In the genomic region with DNA sequence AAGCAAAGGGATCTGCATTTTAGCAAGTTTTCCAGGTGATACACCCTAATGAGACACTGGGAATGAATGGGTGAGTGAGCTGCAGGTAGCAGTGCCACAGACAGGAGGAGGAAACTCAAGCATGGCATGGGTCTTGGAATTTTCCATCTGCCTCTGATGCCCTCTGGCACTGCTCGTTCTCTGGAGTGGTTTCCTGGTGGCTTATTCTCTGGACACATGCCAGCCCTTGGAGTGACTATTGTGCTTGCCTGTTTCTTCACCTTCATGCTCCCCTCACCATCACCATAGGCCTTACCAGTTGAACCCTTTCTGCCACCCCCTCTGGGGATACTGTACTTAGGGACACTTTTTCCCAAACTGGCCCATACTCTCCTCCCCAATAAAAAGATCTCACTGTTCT, we compare ENCODE assay signal across 2 cellular contexts.
TF ChIP-seq lines count a peak whose summit lies in the region.

No MANE protein-coding gene starts in this region.

TF ChIP-seq in SK-N-SH, 30 proteins besides CTCF, POLR2A, EP300 and RAD21 (continued from another document):
- TF ChIP-seq, protein P1, sequence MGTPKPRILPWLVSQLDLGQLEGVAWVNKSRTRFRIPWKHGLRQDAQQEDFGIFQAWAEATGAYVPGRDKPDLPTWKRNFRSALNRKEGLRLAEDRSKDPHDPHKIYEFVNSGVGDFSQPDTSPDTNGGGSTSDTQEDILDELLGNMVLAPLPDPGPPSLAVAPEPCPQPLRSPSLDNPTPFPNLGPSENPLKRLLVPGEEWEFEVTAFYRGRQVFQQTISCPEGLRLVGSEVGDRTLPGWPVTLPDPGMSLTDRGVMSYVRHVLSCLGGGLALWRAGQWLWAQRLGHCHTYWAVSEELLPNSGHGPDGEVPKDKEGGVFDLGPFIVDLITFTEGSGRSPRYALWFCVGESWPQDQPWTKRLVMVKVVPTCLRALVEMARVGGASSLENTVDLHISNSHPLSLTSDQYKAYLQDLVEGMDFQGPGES (IDR thresholded peaks at IDR 0.05; ENCODE audit: low read depth, low read length): no peak
- TF ChIP-seq CHD2 (IDR thresholded peaks at IDR 0.05; ENCODE audit: low read length, partially characterized antibody) (no peak), NFIC (IDR thresholded peaks at IDR 0.05; ENCODE audit: borderline replicate concordance) (no peak), YY1 (IDR thresholded peaks at IDR 0.05; ENCODE audit: low read depth) (no peak), MEF2A (IDR thresholded peaks at IDR 0.05; ENCODE audit: borderline replicate concordance, low read depth) (no peak), FOSL2 (IDR thresholded peaks at IDR 0.05; ENCODE audit: borderline replicate concordance, low read depth) (no peak), RFX5 (IDR thresholded peaks at IDR 0.05; ENCODE audit: low read length) (no peak), TEAD4 (IDR thresholded peaks at IDR 0.05; ENCODE audit: borderline replicate concordance, insufficient read depth) (no peak), SMC3 (IDR thresholded peaks at IDR 0.05; ENCODE audit: low read depth, low read length) (no peak), RCOR1 (IDR thresholded peaks at IDR 0.05; ENCODE audit: low read length) (no peak)
- TF ChIP-seq, protein P2, sequence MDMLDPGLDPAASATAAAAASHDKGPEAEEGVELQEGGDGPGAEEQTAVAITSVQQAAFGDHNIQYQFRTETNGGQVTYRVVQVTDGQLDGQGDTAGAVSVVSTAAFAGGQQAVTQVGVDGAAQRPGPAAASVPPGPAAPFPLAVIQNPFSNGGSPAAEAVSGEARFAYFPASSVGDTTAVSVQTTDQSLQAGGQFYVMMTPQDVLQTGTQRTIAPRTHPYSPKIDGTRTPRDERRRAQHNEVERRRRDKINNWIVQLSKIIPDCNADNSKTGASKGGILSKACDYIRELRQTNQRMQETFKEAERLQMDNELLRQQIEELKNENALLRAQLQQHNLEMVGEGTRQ (IDR thresholded peaks at IDR 0.05; ENCODE audit: borderline replicate concordance, low read depth, low read length): no peak
- TF ChIP-seq, protein P3, sequence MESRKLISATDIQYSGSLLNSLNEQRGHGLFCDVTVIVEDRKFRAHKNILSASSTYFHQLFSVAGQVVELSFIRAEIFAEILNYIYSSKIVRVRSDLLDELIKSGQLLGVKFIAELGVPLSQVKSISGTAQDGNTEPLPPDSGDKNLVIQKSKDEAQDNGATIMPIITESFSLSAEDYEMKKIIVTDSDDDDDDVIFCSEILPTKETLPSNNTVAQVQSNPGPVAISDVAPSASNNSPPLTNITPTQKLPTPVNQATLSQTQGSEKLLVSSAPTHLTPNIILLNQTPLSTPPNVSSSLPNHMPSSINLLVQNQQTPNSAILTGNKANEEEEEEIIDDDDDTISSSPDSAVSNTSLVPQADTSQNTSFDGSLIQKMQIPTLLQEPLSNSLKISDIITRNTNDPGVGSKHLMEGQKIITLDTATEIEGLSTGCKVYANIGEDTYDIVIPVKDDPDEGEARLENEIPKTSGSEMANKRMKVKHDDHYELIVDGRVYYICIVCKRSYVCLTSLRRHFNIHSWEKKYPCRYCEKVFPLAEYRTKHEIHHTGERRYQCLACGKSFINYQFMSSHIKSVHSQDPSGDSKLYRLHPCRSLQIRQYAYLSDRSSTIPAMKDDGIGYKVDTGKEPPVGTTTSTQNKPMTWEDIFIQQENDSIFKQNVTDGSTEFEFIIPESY (IDR thresholded peaks at IDR 0.05; ENCODE audit: borderline replicate concordance, low read depth): no peak
TF ChIP-seq in SK-N-SH: peak in this region for 0.

TF ChIP-seq in SK-N-SH treated with all-trans-retinoic acid at 6 μM for 48 hours, 23 proteins besides CTCF, POLR2A, EP300 and RAD21 (continued from another document):
- TF ChIP-seq, protein P4, sequence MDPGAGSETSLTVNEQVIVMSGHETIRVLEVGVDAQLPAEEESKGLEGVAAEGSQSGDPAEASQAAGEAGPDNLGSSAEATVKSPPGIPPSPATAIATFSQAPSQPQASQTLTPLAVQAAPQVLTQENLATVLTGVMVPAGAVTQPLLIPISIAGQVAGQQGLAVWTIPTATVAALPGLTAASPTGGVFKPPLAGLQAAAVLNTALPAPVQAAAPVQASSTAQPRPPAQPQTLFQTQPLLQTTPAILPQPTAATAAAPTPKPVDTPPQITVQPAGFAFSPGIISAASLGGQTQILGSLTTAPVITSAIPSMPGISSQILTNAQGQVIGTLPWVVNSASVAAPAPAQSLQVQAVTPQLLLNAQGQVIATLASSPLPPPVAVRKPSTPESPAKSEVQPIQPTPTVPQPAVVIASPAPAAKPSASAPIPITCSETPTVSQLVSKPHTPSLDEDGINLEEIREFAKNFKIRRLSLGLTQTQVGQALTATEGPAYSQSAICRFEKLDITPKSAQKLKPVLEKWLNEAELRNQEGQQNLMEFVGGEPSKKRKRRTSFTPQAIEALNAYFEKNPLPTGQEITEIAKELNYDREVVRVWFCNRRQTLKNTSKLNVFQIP (CRISPR knock-in tag; IDR thresholded peaks at IDR 0.05; ENCODE audit: borderline replicate concordance, low read depth): no peak
- TF ChIP-seq ISL1 (CRISPR knock-in tag; IDR thresholded peaks at IDR 0.05): no peak
- no peak for TF ChIP-seq ESRRG (CRISPR knock-in tag; IDR thresholded peaks at IDR 0.05)
- TF ChIP-seq ZNF70 (CRISPR knock-in tag; IDR thresholded peaks at IDR 0.05): no peak
- TF ChIP-seq ZFP30 (CRISPR knock-in tag; IDR thresholded peaks at IDR 0.05): no peak
- no peak for TF ChIP-seq RARB (CRISPR knock-in tag; IDR thresholded peaks at IDR 0.05)
- TF ChIP-seq ZNF8 (CRISPR knock-in tag; IDR thresholded peaks at IDR 0.05): no peak
- no peak for TF ChIP-seq OSR1 (CRISPR knock-in tag; IDR thresholded peaks at IDR 0.05)
- TF ChIP-seq SNAI2 (CRISPR knock-in tag; IDR thresholded peaks at IDR 0.05): no peak
- TF ChIP-seq, protein P5, sequence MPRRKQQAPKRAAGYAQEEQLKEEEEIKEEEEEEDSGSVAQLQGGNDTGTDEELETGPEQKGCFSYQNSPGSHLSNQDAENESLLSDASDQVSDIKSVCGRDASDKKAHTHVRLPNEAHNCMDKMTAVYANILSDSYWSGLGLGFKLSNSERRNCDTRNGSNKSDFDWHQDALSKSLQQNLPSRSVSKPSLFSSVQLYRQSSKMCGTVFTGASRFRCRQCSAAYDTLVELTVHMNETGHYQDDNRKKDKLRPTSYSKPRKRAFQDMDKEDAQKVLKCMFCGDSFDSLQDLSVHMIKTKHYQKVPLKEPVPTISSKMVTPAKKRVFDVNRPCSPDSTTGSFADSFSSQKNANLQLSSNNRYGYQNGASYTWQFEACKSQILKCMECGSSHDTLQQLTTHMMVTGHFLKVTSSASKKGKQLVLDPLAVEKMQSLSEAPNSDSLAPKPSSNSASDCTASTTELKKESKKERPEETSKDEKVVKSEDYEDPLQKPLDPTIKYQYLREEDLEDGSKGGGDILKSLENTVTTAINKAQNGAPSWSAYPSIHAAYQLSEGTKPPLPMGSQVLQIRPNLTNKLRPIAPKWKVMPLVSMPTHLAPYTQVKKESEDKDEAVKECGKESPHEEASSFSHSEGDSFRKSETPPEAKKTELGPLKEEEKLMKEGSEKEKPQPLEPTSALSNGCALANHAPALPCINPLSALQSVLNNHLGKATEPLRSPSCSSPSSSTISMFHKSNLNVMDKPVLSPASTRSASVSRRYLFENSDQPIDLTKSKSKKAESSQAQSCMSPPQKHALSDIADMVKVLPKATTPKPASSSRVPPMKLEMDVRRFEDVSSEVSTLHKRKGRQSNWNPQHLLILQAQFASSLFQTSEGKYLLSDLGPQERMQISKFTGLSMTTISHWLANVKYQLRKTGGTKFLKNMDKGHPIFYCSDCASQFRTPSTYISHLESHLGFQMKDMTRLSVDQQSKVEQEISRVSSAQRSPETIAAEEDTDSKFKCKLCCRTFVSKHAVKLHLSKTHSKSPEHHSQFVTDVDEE (CRISPR knock-in tag; IDR thresholded peaks at IDR 0.05): no peak
- TF ChIP-seq CSDC2 (CRISPR knock-in tag; IDR thresholded peaks at IDR 0.05): no peak
- TF ChIP-seq, protein P6, sequence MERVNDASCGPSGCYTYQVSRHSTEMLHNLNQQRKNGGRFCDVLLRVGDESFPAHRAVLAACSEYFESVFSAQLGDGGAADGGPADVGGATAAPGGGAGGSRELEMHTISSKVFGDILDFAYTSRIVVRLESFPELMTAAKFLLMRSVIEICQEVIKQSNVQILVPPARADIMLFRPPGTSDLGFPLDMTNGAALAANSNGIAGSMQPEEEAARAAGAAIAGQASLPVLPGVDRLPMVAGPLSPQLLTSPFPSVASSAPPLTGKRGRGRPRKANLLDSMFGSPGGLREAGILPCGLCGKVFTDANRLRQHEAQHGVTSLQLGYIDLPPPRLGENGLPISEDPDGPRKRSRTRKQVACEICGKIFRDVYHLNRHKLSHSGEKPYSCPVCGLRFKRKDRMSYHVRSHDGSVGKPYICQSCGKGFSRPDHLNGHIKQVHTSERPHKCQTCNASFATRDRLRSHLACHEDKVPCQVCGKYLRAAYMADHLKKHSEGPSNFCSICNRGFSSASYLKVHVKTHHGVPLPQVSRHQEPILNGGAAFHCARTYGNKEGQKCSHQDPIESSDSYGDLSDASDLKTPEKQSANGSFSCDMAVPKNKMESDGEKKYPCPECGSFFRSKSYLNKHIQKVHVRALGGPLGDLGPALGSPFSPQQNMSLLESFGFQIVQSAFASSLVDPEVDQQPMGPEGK (CRISPR knock-in tag; IDR thresholded peaks at IDR 0.05; ENCODE audit: borderline replicate concordance): no peak
- TF ChIP-seq PPARA (CRISPR knock-in tag; IDR thresholded peaks at IDR 0.05; ENCODE audit: borderline replicate concordance): no peak
- no peak for TF ChIP-seq ZC3H10 (CRISPR knock-in tag; IDR thresholded peaks at IDR 0.05)
- no peak for TF ChIP-seq ZNF565 (CRISPR knock-in tag; conservative IDR thresholded peaks at IDR 0.05; ENCODE audit: low read depth)
- no peak for TF ChIP-seq BACH2 (CRISPR knock-in tag; IDR thresholded peaks at IDR 0.05; ENCODE audit: borderline replicate concordance)
- TF ChIP-seq TOX (CRISPR knock-in tag; IDR thresholded peaks at IDR 0.05; ENCODE audit: borderline replicate concordance): no peak
